Comparison of ENCODE assay signal across 20 cellular contexts in genomic region chr9:127108182-127108876, GRCh38. TPM values are rescaled to one million over a fixed set of nuclear protein-coding genes. Genes with fewer than 3 reads are reported as not detected.
DNase-seq lines count a peak whose midpoint lies in the region; ATAC-seq, FAIRE-seq and TF ChIP-seq lines count a peak whose summit lies in the region.
"Had no signal": no experiment of that assay in that cellular context is flagged by ENCODE, and none has a peak within 500 bp of the region (broad histone marks: within the 10 kb centered on the region; RNA-seq: fewer than 3 reads in every experiment).

No MANE protein-coding gene starts in this region.

- DNase-seq in right atrium auricular region (ENCODE audit: low spot score) (no peak), left ventricle myocardium superior (no peak), gastrocnemius medialis (peak; percentile 69 to 84), small intestine (no peak), MM.1S (no peak), glomerular visceral epithelial cell (ENCODE audit: extremely low spot score) (no peak)
- DNase-seq: COR-L47, NCI-H1092, NCI-H1694 treated with DMSO at 0.1 percent for 48 hours, NCI-H345, NCI-H526 treated with DMSO at 0.1 percent for 48 hours had no signal

- WGBS in small intestine, 3 donors, result 92 to 96% (median 95%) methylated on average over 29 of the region's 29 CpGs

- no peak overlapping the region for H3K4me2 ChIP-seq in MM.1S (ENCODE audit: low read depth, low read length)
- H3K4me2 ChIP-seq: A549 had no signal

- in situ Hi-C loops in gastrocnemius medialis (cut with MboI; ENCODE audit: low sequenced_read_pairs in 4 of 4), result no loop called here

- TF ChIP-seq POLR2A in gastrocnemius medialis (IDR thresholded peaks at IDR 0.05), result no peak

- no peaks in the 10 kb centered on the region for H3K9me2 ChIP-seq in MM.1S (replicated peaks; ENCODE audit: insufficient read depth, low read length)

- peak overlapping the region; percentile 65 to 73 for H3K27ac ChIP-seq in right atrium auricular region
- H3K27ac ChIP-seq in layer of hippocampus (ENCODE audit: low read depth, low read length), result peak overlapping the region; percentile 74
- H3K27ac ChIP-seq in gastrocnemius medialis, result peak overlapping the region; percentile 6 to 95 (median 57)
- peak overlapping the region in 1 of 2 donors; percentile 68 for H3K27ac ChIP-seq in small intestine (ENCODE audit: low read depth in 1 of 2, low read length in 1 of 2)
- no peak overlapping the region for H3K27ac ChIP-seq in MM.1S (ENCODE audit: low read length)
- H3K27ac ChIP-seq: A549 had no signal

- no peak overlapping the region for H2AFZ ChIP-seq in MM.1S (ENCODE audit: low read length)

- H4K20me1 ChIP-seq in MM.1S (ENCODE audit: insufficient read depth, low read length), result no peaks in the 10 kb centered on the region

- intact Hi-C loops in left ventricle myocardium superior (cut with micrococcal nuclease) (no loop called here), gastrocnemius medialis (cut with DNase I; ENCODE audit: low total_unique reads) (no loop called here)

- no peaks in the 10 kb centered on the region for H3K79me2 ChIP-seq in MM.1S (ENCODE audit: low read length)

- H3K4me1 ChIP-seq in right atrium auricular region, result peaks cover 0 to 73% of the 10 kb centered on the region in 2 donors
- H3K4me1 ChIP-seq in gastrocnemius medialis, result peaks cover 37 to 59% of the 10 kb centered on the region in 2 donors
- H3K4me1 ChIP-seq in small intestine (ENCODE audit: control insufficient read depth in 2 of 2, insufficient read depth in 1 of 2, low read depth in 1 of 2, low read length in 1 of 2), result peaks cover 0 to 3% of the 10 kb centered on the region in 2 donors
- no peaks in the 10 kb centered on the region for H3K4me1 ChIP-seq in MM.1S (ENCODE audit: low read length)

- H3K27me3 ChIP-seq in right atrium auricular region, result no peaks in the 10 kb centered on the region
- no peaks in the 10 kb centered on the region for H3K27me3 ChIP-seq in layer of hippocampus (ENCODE audit: control insufficient read depth, insufficient read depth, low read length)
- H3K27me3 ChIP-seq in gastrocnemius medialis, result no peaks in the 10 kb centered on the region
- H3K27me3 ChIP-seq in small intestine (ENCODE audit: control insufficient read depth in 2 of 2, insufficient read depth in 2 of 2, low read length in 2 of 2), result no peaks in the 10 kb centered on the region
- H3K27me3 ChIP-seq in MM.1S (replicated peaks; ENCODE audit: insufficient read depth, low read length), result no peaks in the 10 kb centered on the region

- H3K4me3 ChIP-seq in right atrium auricular region (no peak overlapping the region), gastrocnemius medialis (no peak overlapping the region), small intestine (ENCODE audit: low read depth in 1 of 2, low read length in 2 of 2) (no peak overlapping the region), MM.1S (ENCODE audit: low read length) (no peak overlapping the region)
- H3K4me3 ChIP-seq: A549, K562 had no signal

- H3K36me3 ChIP-seq in right atrium auricular region, result peaks cover 10% of the 10 kb centered on the region
- H3K36me3 ChIP-seq in gastrocnemius medialis, result no peaks in the 10 kb centered on the region
- peaks cover 0 to 3% of the 10 kb centered on the region in 2 donors for H3K36me3 ChIP-seq in small intestine (ENCODE audit: control insufficient read depth in 2 of 2, insufficient read depth in 2 of 2, low read length in 2 of 2)
- H3K36me3 ChIP-seq in MM.1S (replicated peaks; ENCODE audit: insufficient read depth, low read length), result no peaks in the 10 kb centered on the region

- no peaks in the 10 kb centered on the region for H3F3A ChIP-seq in MM.1S (ENCODE audit: insufficient read depth, low read length)

- ATAC-seq in left ventricle myocardium superior, result no peak
- ATAC-seq in gastrocnemius medialis, result peak; percentile 71 to 72
- no peak for ATAC-seq in GM18498 (IDR thresholded peaks at IDR 0.05; ENCODE audit: unreplicated experiment)
- ATAC-seq: HCT116, K562 had no signal

- no peak overlapping the region for H3K9ac ChIP-seq in MM.1S (ENCODE audit: low read length)

- H3K9me3 ChIP-seq in right atrium auricular region, result no peaks in the 10 kb centered on the region
- H3K9me3 ChIP-seq in gastrocnemius medialis, result no peaks in the 10 kb centered on the region
- H3K9me3 ChIP-seq in small intestine (ENCODE audit: control insufficient read depth, low read depth), result no peaks in the 10 kb centered on the region
- no peaks in the 10 kb centered on the region for H3K9me3 ChIP-seq in MM.1S (replicated peaks; ENCODE audit: insufficient read depth, low read length)
- H3K9me3 ChIP-seq: A549 had no signal

- FAIRE-seq in small intestine (lab: Jason Lieb, UNC), result no peak
- FAIRE-seq: A549, GM18507, HTR-8/SVneo, K562 had no signal

- TF ChIP-seq CTCF in right atrium auricular region (IDR thresholded peaks at IDR 0.05), result no peak
- TF ChIP-seq CTCF in gastrocnemius medialis (IDR thresholded peaks at IDR 0.05 in 4 of 5, conservative IDR thresholded peaks at IDR 0.05 in 1 of 5), result no peak
- no peak for TF ChIP-seq CTCF in MM.1S (IDR thresholded peaks at IDR 0.05; ENCODE audit: low read length)

RNA-seq across cellular contexts. Expression of gene ANGPTL2, which starts 14.1 kb away (rescaled TPM):
- total RNA-seq in right atrium auricular region (10 to 100 TPM; 42.8 to 55.8 TPM), left ventricle myocardium superior (27.4 TPM), gastrocnemius medialis (10 to 100 TPM in 3 of 4 donors, 1 to 10 TPM in 1; 9.1 to 48.3 (median 12.1) TPM)
- 10 to 100 TPM in 1 of 3 donors, 1 to 10 TPM in 1, under 1 TPM in 1; 0.45 to 16.5 (median 3.0) TPM for polyA plus RNA-seq in small intestine
- total RNA-seq: K562, OCI-LY7 had no signal
- polyA plus RNA-seq: CD14-positive monocyte, K562 had no signal

Comparison
In these comparisons a context has a peak if more than half of its experiments do, and no peak if none do; other contexts are left out.
1. DNase-seq: peak in gastrocnemius medialis (2 of 2); none in right atrium auricular region (single experiment), left ventricle myocardium superior (single experiment), small intestine (single experiment), MM.1S (single experiment) and glomerular visceral epithelial cell (single experiment).
2. ATAC-seq: peak in gastrocnemius medialis (2 of 2); none in left ventricle myocardium superior (single experiment) and GM18498 (single experiment).